Comparison of ENCODE assay signal across 31 cellular contexts in the genomic region with DNA sequence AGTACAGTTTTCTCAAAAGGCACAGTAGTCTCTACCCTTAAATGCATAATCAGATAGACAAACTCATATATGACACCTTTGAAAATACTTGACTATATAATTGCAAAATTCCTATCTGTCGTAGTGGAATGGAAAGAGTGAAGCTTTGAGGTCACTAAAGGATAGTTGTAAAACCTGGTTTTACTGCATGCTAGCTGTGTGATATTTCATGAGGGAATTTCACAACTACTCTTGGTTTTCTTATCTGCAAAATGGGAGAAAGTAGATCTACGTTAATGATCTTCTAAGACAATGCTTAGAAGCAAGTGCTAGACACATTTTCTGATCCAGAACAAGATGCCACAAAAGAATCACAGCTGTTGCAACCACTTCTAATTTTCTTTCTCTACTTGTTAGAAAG.
"Had no signal": no experiment of that assay in that cellular context is flagged by ENCODE, and none has a peak within 500 bp of the region (broad histone marks: within the 10 kb centered on the region; RNA-seq: fewer than 3 reads in every experiment).

No MANE protein-coding gene starts in this region.

- ATAC-seq: activated CD8-positive, alpha-beta memory T cell treated with anti-CD3 and anti-CD28 coated beads, Interleukin-2, amount 10 ng/mL, durations not matched to agents 7 days and 5 days; activated CD8-positive, alpha-beta T cell treated with anti-CD3 and anti-CD28 coated beads for 36 hours; activated naive CD8-positive, alpha-beta T cell treated with anti-CD3 and anti-CD28 coated beads, Interleukin-2, amount 50 U/mL, for 24 hours; body of pancreas had no signal

- H3K27ac ChIP-seq: body of pancreas, brain microvascular endothelial cell, breast epithelium, VCaP had no signal

- H3K36me3 ChIP-seq: brain microvascular endothelial cell, breast epithelium had no signal

- H3K27me3 ChIP-seq: body of pancreas, brain microvascular endothelial cell, breast epithelium had no signal

- H3K4me1 ChIP-seq: body of pancreas, breast epithelium had no signal

- H3K4me3 ChIP-seq: body of pancreas, breast epithelium had no signal

- DNase-seq: activated B cell treated with CpG ODN at 0.5 μM for 24 hours; activated CD4-positive, alpha-beta memory T cell treated with anti-CD3 and anti-CD28 coated beads for 36 hours; activated CD4-positive, alpha-beta T cell treated with anti-CD3 and anti-CD28 coated beads for 4 hours; activated CD4-positive, alpha-beta T cell treated with anti-CD3 and anti-CD28 coated beads, Interleukin-2, amount 10 ng/mL, durations not matched to agents 24 days and 14 days; activated CD4-positive, alpha-beta T cell treated with anti-CD3 and anti-CD28 coated beads, Interleukin-2, amount 50 U/mL, for 1 hour; activated CD4-positive, alpha-beta T cell treated with anti-CD3 and anti-CD28 coated beads, Interleukin-2, amount 50 U/mL, for 4 hours; activated CD4-positive, CD25-positive, alpha-beta regulatory T cell treated with anti-CD3 and anti-CD28 coated beads, Interleukin-2, amount 50 U/mL, for 72 hours; activated CD8-positive, alpha-beta memory T cell treated with anti-CD3 and anti-CD28 coated beads, Interleukin-2, amount 10 ng/mL, durations not matched to agents 7 days and 5 days; activated CD8-positive, alpha-beta memory T cell treated with anti-CD3 and anti-CD28 coated beads, Interleukin-2, amount 50 U/mL, for 48 hours; activated CD8-positive, alpha-beta T cell treated with anti-CD3 and anti-CD28 coated beads for 36 hours; activated effector memory CD4-positive, alpha-beta T cell treated with Interleukin-2 at 50 U/mL for 16 hours; activated gamma-delta T cell; activated naive CD4-positive, alpha-beta T cell treated with anti-CD3 and anti-CD28 coated beads, Interleukin-2, amount 10 ng/mL, durations not matched to agents 7 days and 5 days; activated naive CD4-positive, alpha-beta T cell treated with Interleukin-2 at 50 U/mL for 16 hours; activated naive CD8-positive, alpha-beta T cell treated with anti-CD3 and anti-CD28 coated beads, Interleukin-2, amount 10 ng/mL, durations not matched to agents 7 days and 5 days; activated naive CD8-positive, alpha-beta T cell treated with anti-CD3 and anti-CD28 coated beads, Interleukin-2, amount 50 U/mL, for 24 hours; activated T-cell treated with anti-CD3 and anti-CD28 coated beads, Interleukin-2, amount 50 U/mL, for 24 hours; activated T-cell treated with anti-CD3 and anti-CD28 coated beads, Interleukin-2, amount 50 U/mL, for 48 hours; amniotic stem cell; aorta; body of pancreas; brain microvascular endothelial cell; central memory CD4-positive, alpha-beta T cell; SW 1271; T-helper 1 cell; T-helper 2 cell; T-helper 9 cell had no signal

- FAIRE-seq: astrocyte, TTC549 had no signal

- H3K9me3 ChIP-seq: body of pancreas, breast epithelium had no signal
